ENCODE assay signal across 9 cellular contexts in the genomic region with DNA sequence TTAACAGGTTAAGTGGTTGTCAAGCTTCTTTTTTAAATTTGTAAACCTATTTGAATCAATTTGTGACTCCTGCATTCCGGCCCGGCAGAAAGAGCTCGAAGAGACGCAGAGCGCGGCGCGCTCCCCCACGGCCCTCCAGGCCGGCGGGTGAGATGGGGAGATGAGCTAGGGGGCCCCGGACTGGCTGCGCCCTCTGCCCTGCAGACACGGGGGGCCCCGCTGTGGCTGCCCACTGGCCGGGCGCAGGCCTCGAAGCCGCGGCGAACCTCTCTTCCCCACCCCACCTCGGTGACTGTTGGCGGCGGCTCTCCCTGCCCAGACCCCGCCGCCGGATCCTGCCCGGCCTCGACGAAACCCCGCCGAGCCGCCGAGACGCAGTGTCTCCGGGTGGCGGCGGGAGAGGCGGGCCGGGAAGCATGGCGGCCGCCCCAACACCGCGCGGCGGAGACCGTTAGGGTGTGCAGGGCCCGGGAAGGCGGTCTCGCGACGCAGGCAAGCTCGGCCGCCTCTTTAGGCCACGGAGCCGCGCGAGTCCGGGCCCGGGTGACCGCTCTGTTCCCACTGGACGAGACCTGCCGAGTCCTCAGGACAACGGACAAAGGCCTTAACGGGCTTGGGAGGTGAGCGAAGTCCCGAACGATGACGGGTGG. TPM values are rescaled to one million over a fixed set of nuclear protein-coding genes. Genes with fewer than 3 reads are reported as not detected.
DNase-seq lines count a peak whose midpoint lies in the region; ATAC-seq and TF ChIP-seq lines count a peak whose summit lies in the region.
"Had no signal": no experiment of that assay in that cellular context is flagged by ENCODE, and none has a peak within 500 bp of the region (broad histone marks: within the 10 kb centered on the region; RNA-seq: fewer than 3 reads in every experiment).

No MANE protein-coding gene starts in this region.

- POLR2A ChIA-PET in GM10248 (lab: Yijun Ruan, JAX) = no interaction called here

- H3K4me3 ChIP-seq in right atrium auricular region (peak overlapping the region; percentile 18 to 43), skin epidermis (peak overlapping the region in 6 of 7 experiments; percentile 1 to 32 (median 22))

- peak; percentile 67 for ATAC-seq in HG02870 (IDR thresholded peaks at IDR 0.05; ENCODE audit: unreplicated experiment)
- ATAC-seq in GM21529 (IDR thresholded peaks at IDR 0.05; ENCODE audit: unreplicated experiment) = no peak
- no peak for ATAC-seq in HG03342 (IDR thresholded peaks at IDR 0.05; ENCODE audit: unreplicated experiment)

- no peak for TF ChIP-seq CTCF in right atrium auricular region (IDR thresholded peaks at IDR 0.05)
- TF ChIP-seq CTCF in GM10248 (IDR thresholded peaks at IDR 0.05; ENCODE audit: control extremely low read depth, extremely low read depth, low read depth, missing control alignments) = no peak

- H3K36me3 ChIP-seq in right atrium auricular region = peaks cover 8% of the 10 kb centered on the region

- H3K9me3 ChIP-seq in right atrium auricular region = no peaks in the 10 kb centered on the region

- peak overlapping the region; percentile 12 to 51 for H3K27ac ChIP-seq in right atrium auricular region
- H3K27ac ChIP-seq in skin epidermis = peak overlapping the region in 15 of 21 experiments; percentile 0 to 73 (median 37)

- CTCF ChIA-PET in GM10248 (lab: Yijun Ruan, JAX) = interaction anchor here (0.8 to 2.5 kb wide), 6 partner anchors 8 to 67 kb away, joined by 3 to 10 read pairs (median 4); no protein-coding TSS in a partner anchor

- H3K4me1 ChIP-seq in right atrium auricular region = peaks cover 0 to 6% of the 10 kb centered on the region in 2 donors

- DNase-seq in amniotic epithelial cell (ENCODE audit: low read depth) (peak; percentile 25), right atrium auricular region (ENCODE audit: low spot score) (no peak), GM10248 (ENCODE audit: extremely low spot score) (no peak), HK-2 (ENCODE audit: unreplicated experiment) (no peak)
- DNase-seq: GOT3 had no signal

- no peaks in the 10 kb centered on the region for H3K27me3 ChIP-seq in right atrium auricular region

RNA-seq across cellular contexts. Expression of gene NUP42, which starts 24.1 kb away (rescaled TPM):
- total RNA-seq in right atrium auricular region = 10 to 100 TPM; 24.7 to 30.6 TPM

RNA-seq across cellular contexts. Expression of gene GPNMB, which starts 40.6 kb away (rescaled TPM):
- total RNA-seq in right atrium auricular region = 100 to 1,000 TPM in 1 of 2 donors, 10 to 100 TPM in 1; 74.4 to 137 TPM
